Comparison of ENCODE assay signal across 13 cellular contexts in genomic region chr1:174791863-174792262, GRCh38.
"Had no signal": no experiment of that assay in that cellular context is flagged by ENCODE, and none has a peak within 500 bp of the region (broad histone marks: within the 10 kb centered on the region; RNA-seq: fewer than 3 reads in every experiment).

No MANE protein-coding gene starts in this region.

- H3K4me1 Mint-ChIP-seq: nephron progenitor cell had no signal

- H3K36me3 Mint-ChIP-seq: activated naive CD4-positive, alpha-beta T cell treated with anti-CD3 and anti-CD28 coated beads, Interleukin-2, amount 10 ng/mL, durations not matched to agents 7 days and 5 days had no signal

- H3K9me3 Mint-ChIP-seq: activated naive CD4-positive, alpha-beta T cell treated with anti-CD3 and anti-CD28 coated beads, Interleukin-2, amount 10 ng/mL, durations not matched to agents 7 days and 5 days; activated T-helper 2 cell treated with anti-CD3 and anti-CD28 coated beads, Interferon-gamma antibody, Interleukin-2, Interleukin-4, amounts not matched to agents 10 μg/mL and 5 μg/mL and 100 μg/mL, durations not matched to agents 14 hours and 24 hours and 36 hours; dendritic cell treated with granulocyte-macrophage colony-stimulating factor and Interleukin-4, amounts not matched to agents 40 ng/mL and 50 ng/mL, for 4 days; nephron progenitor cell had no signal

- ATAC-seq: psoas muscle; sciatic nerve; stimulated activated naive CD8-positive, alpha-beta T cell treated with anti-CD3 and anti-CD28 coated beads, Interleukin-15, Interleukin-2, amounts not matched to agents 100 U/mL and 50 U/mL, for 24 hours had no signal

- H3K4me3 Mint-ChIP-seq: activated naive CD4-positive, alpha-beta T cell treated with anti-CD3 and anti-CD28 coated beads, Interleukin-2, amount 10 ng/mL, durations not matched to agents 7 days and 5 days; dendritic cell treated with granulocyte-macrophage colony-stimulating factor and Interleukin-4, amounts not matched to agents 40 ng/mL and 50 ng/mL, for 4 days; nephron progenitor cell had no signal

- H3K27me3 Mint-ChIP-seq: activated naive CD4-positive, alpha-beta T cell treated with anti-CD3 and anti-CD28 coated beads, Interleukin-2, amount 10 ng/mL, durations not matched to agents 7 days and 5 days; dendritic cell treated with granulocyte-macrophage colony-stimulating factor and Interleukin-4, amounts not matched to agents 40 ng/mL and 50 ng/mL, for 4 days had no signal

- DNase-seq: activated naive CD4-positive, alpha-beta T cell treated with anti-CD3 and anti-CD28 coated beads, Interleukin-2, amount 10 ng/mL, durations not matched to agents 7 days and 5 days; central memory CD4-positive, alpha-beta T cell; erythroblast; kidney; left ventricle myocardium inferior; mesendoderm; nephron progenitor cell; psoas muscle; stimulated activated naive CD8-positive, alpha-beta T cell treated with anti-CD3 and anti-CD28 coated beads, Interleukin-15, Interleukin-2, amounts not matched to agents 100 U/mL and 50 U/mL, for 24 hours; upper lobe of left lung had no signal

- H3K27ac Mint-ChIP-seq: activated naive CD4-positive, alpha-beta T cell treated with anti-CD3 and anti-CD28 coated beads, Interleukin-2, amount 10 ng/mL, durations not matched to agents 7 days and 5 days; activated T-helper 2 cell treated with anti-CD3 and anti-CD28 coated beads, Interferon-gamma antibody, Interleukin-2, Interleukin-4, amounts not matched to agents 10 μg/mL and 5 μg/mL and 100 μg/mL, durations not matched to agents 14 hours and 24 hours and 36 hours; dendritic cell treated with granulocyte-macrophage colony-stimulating factor and Interleukin-4, amounts not matched to agents 40 ng/mL and 50 ng/mL, for 4 days; nephron progenitor cell had no signal
